Comparison of ENCODE assay signal across 13 cellular contexts in the genomic region with DNA sequence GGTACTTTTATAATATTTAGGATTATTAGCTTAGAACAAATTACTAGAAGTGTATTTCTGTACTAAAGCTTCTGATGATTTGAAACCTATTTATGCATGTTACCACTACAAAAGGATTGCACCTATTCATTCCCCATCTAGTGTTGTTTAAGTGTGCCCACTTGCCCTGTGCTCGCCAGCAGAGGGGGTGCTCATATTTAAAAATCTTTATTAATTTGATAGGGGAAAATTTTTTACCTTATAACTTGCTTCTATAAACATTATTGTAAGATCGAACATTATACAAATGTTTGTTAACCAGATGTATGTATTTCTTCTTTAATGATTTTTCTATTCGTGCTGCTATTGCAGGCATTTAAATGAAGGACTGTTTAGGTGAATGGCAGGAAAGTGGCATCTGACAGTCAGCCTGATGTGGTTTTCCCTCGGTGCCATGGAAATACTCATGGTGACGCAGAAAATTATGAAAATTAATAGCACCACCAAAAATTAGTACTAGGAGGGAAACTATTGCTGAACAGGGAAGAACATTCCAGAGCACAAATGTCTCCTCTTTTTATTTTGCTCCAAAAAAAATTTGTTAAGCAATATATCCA. TPM values are rescaled to one million over a fixed set of nuclear protein-coding genes. Genes with fewer than 3 reads are reported as not detected.
A peak's percentile ranks its signal among the peaks of the same experiment; 100 is the strongest.
DNase-seq lines count a peak whose midpoint lies in the region; TF ChIP-seq lines count a peak whose summit lies in the region.
"Had no signal": no experiment of that assay in that cellular context is flagged by ENCODE, and none has a peak within 500 bp of the region (broad histone marks: within the 10 kb centered on the region; RNA-seq: fewer than 3 reads in every experiment).

No MANE protein-coding gene starts in this region.

- DNase-seq in AG09309 (ENCODE audit: low read depth) (no peak), GM06990 (ENCODE audit: extremely low read depth, insufficient read length) (no peak), SK-MEL-5 (ENCODE audit: low read depth, low spot score) (peak; percentile 27), foreskin fibroblast (peak in 1 of 2 donors; percentile 12), amniotic stem cell (lab: John Stamatoyannopoulos, UW) (no peak), NCI-H2107 treated with DMSO at 0.1 percent for 48 hours (lab: John Stamatoyannopoulos, UW; ENCODE audit: unreplicated experiment) (no peak), NCI-H226 (no peak), pons (ENCODE audit: low spot score) (no peak)
- DNase-seq: activated CD8-positive, alpha-beta memory T cell treated with anti-CD3 and anti-CD28 coated beads, Interleukin-2, amount 10 ng/mL, durations not matched to agents 7 days and 5 days; activated naive CD8-positive, alpha-beta T cell treated with anti-CD3 and anti-CD28 coated beads for 36 hours; DMS153; spleen; T-helper 17 cell had no signal

- no peaks in the 10 kb centered on the region for H3K36me3 ChIP-seq in GM06990 (ENCODE audit: control insufficient read depth, insufficient read depth, low read length)
- H3K36me3 ChIP-seq: spleen had no signal

- TF ChIP-seq CTCF in AG09309 (IDR thresholded peaks at IDR 0.05; ENCODE audit: control insufficient read depth, insufficient read depth, low read depth, low read length, missing control alignments) (peak; percentile 33), GM06990 (IDR thresholded peaks at IDR 0.05; ENCODE audit: insufficient read depth, low read length, poor library complexity, severe bottlenecking) (peak; percentile 41), foreskin fibroblast (IDR thresholded peaks at IDR 0.05; ENCODE audit: low read depth, low read length) (peak; percentile 17)

- H3K4me3 ChIP-seq in AG09309 (ENCODE audit: control insufficient read depth, low read depth, low read length), result no peak overlapping the region
- no peak overlapping the region for H3K4me3 ChIP-seq in GM06990 (replicated peaks; ENCODE audit: low read depth, low read length)
- no peak overlapping the region for H3K4me3 ChIP-seq in foreskin fibroblast (ENCODE audit: low read depth in 1 of 2, low read length in 2 of 2)
- H3K4me3 ChIP-seq: spleen had no signal

- peaks cover 2% of the 10 kb centered on the region for H3K27me3 ChIP-seq in GM06990 (replicated peaks; ENCODE audit: control insufficient read depth, insufficient read depth, low read length)
- H3K27me3 ChIP-seq: spleen had no signal

- in situ Hi-C loops in SK-MEL-5 (cut with HindIII; ENCODE audit: low pct_unique_long_range_greater_than_20kb, low sequenced_read_pairs), result no loop called here

RNA-seq across cellular contexts. Expression of a gene that starts 44.1 kb away (rescaled TPM):
- 0.03 TPM in 1 of 2 replicates, not detected in the other for total RNA-seq in SK-MEL-5 (2014; rRNA removed; shearing (Covaris generic))
- polyA plus RNA-seq in SK-MEL-5 (2015; cell fraction: cytosol; rRNA removed), result 0.23 and 0.41 TPM in 2 replicates
- 0.11 TPM in 1 of 2 replicates, not detected in the other for polyA plus RNA-seq in SK-MEL-5 (2015; cell fraction: nucleus; rRNA removed)
- total RNA-seq: activated CD8-positive, alpha-beta memory T cell treated with anti-CD3 and anti-CD28 coated beads, Interleukin-2, amount 10 ng/mL, durations not matched to agents 7 days and 5 days; T-helper 17 cell had no signal
